ENCODE assay signal across 1 cellular context in the genomic region with DNA sequence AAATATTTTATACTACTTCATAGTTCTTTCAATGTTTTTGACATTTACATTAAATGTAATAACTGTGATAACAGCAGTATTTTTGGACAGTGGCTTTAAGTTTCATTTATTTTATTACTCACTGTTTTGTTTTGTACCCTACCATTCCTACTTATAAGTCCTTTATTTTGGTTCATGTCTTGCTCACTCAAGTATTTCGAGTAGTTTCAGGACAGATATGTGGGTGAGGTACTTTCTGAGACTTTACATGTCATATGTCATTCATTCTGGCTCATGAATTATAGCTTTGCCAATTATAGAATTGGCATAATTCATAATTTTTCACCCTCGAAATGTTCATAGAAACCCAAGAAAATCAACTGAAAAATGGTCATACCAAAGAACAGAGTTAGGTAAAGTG.
TF ChIP-seq lines count a peak whose summit lies in the region.

No MANE protein-coding gene starts in this region.

TF ChIP-seq in GM12878, 131 proteins besides CTCF, POLR2A, EP300 and RAD21 (continued from another document):
- TF ChIP-seq, protein P1, sequence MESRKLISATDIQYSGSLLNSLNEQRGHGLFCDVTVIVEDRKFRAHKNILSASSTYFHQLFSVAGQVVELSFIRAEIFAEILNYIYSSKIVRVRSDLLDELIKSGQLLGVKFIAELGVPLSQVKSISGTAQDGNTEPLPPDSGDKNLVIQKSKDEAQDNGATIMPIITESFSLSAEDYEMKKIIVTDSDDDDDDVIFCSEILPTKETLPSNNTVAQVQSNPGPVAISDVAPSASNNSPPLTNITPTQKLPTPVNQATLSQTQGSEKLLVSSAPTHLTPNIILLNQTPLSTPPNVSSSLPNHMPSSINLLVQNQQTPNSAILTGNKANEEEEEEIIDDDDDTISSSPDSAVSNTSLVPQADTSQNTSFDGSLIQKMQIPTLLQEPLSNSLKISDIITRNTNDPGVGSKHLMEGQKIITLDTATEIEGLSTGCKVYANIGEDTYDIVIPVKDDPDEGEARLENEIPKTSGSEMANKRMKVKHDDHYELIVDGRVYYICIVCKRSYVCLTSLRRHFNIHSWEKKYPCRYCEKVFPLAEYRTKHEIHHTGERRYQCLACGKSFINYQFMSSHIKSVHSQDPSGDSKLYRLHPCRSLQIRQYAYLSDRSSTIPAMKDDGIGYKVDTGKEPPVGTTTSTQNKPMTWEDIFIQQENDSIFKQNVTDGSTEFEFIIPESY (IDR thresholded peaks at IDR 0.05): no peak
- no peak for TF ChIP-seq FOS (IDR thresholded peaks at IDR 0.05; ENCODE audit: borderline replicate concordance, extremely low read depth, insufficient read length)
- TF ChIP-seq TARDBP (IDR thresholded peaks at IDR 0.05; ENCODE audit: borderline replicate concordance): no peak
- TF ChIP-seq GABPA (IDR thresholded peaks at IDR 0.05; ENCODE audit: low read depth): no peak
- TF ChIP-seq ZSCAN29 (IDR thresholded peaks at IDR 0.05): no peak
- TF ChIP-seq HDAC6 (IDR thresholded peaks at IDR 0.05; ENCODE audit: unreplicated experiment): no peak
- TF ChIP-seq NFXL1 (IDR thresholded peaks at IDR 0.05; ENCODE audit: borderline replicate concordance): no peak
- TF ChIP-seq, protein P2, sequence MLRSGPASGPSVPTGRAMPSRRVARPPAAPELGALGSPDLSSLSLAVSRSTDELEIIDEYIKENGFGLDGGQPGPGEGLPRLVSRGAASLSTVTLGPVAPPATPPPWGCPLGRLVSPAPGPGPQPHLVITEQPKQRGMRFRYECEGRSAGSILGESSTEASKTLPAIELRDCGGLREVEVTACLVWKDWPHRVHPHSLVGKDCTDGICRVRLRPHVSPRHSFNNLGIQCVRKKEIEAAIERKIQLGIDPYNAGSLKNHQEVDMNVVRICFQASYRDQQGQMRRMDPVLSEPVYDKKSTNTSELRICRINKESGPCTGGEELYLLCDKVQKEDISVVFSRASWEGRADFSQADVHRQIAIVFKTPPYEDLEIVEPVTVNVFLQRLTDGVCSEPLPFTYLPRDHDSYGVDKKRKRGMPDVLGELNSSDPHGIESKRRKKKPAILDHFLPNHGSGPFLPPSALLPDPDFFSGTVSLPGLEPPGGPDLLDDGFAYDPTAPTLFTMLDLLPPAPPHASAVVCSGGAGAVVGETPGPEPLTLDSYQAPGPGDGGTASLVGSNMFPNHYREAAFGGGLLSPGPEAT (IDR thresholded peaks at IDR 0.05; ENCODE audit: low read depth): peak; percentile 92
- TF ChIP-seq ZNF384 (IDR thresholded peaks at IDR 0.05; ENCODE audit: borderline replicate concordance, low read depth, low read length): no peak
- no peak for TF ChIP-seq SREBF1 (IDR thresholded peaks at IDR 0.05; ENCODE audit: low read length)
- no peak for TF ChIP-seq HDAC2 (IDR thresholded peaks at IDR 0.05)
- no peak for TF ChIP-seq EZH2 (IDR thresholded peaks at IDR 0.05; ENCODE audit: borderline replicate concordance, control insufficient read depth, low read depth, low read length)
- TF ChIP-seq BHLHE40 (IDR thresholded peaks at IDR 0.05; ENCODE audit: borderline replicate concordance in 1 of 2, low read depth in 2 of 2, low read length in 1 of 2): peak in 1 of 2 experiments; percentile 47; a peak in 1 of 4 replicates
- no peak for TF ChIP-seq SUZ12 (IDR thresholded peaks at IDR 0.05; ENCODE audit: unreplicated experiment)
- peak; percentile 43; the same call in 1 of the 2 replicates for TF ChIP-seq CREB1 (IDR thresholded peaks at IDR 0.05; ENCODE audit: low read depth)
- TF ChIP-seq, protein P3, sequence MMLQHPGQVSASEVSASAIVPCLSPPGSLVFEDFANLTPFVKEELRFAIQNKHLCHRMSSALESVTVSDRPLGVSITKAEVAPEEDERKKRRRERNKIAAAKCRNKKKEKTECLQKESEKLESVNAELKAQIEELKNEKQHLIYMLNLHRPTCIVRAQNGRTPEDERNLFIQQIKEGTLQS (IDR thresholded peaks at IDR 0.05; ENCODE audit: borderline replicate concordance, extremely low read depth, low read depth, low read length): no peak
- no peak for TF ChIP-seq CHD1 (IDR thresholded peaks at IDR 0.05; ENCODE audit: low read depth, low read length)
- TF ChIP-seq, protein P4, sequence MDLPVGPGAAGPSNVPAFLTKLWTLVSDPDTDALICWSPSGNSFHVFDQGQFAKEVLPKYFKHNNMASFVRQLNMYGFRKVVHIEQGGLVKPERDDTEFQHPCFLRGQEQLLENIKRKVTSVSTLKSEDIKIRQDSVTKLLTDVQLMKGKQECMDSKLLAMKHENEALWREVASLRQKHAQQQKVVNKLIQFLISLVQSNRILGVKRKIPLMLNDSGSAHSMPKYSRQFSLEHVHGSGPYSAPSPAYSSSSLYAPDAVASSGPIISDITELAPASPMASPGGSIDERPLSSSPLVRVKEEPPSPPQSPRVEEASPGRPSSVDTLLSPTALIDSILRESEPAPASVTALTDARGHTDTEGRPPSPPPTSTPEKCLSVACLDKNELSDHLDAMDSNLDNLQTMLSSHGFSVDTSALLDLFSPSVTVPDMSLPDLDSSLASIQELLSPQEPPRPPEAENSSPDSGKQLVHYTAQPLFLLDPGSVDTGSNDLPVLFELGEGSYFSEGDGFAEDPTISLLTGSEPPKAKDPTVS (IDR thresholded peaks at IDR 0.05; ENCODE audit: low read depth, low read length): no peak
- no peak for TF ChIP-seq KAT2A (conservative IDR thresholded peaks at IDR 0.05; ENCODE audit: control insufficient read depth, low read depth, low read length)
- TF ChIP-seq, protein P5, sequence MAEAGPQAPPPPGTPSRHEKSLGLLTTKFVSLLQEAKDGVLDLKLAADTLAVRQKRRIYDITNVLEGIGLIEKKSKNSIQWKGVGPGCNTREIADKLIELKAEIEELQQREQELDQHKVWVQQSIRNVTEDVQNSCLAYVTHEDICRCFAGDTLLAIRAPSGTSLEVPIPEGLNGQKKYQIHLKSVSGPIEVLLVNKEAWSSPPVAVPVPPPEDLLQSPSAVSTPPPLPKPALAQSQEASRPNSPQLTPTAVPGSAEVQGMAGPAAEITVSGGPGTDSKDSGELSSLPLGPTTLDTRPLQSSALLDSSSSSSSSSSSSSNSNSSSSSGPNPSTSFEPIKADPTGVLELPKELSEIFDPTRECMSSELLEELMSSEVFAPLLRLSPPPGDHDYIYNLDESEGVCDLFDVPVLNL (IDR thresholded peaks at IDR 0.05; ENCODE audit: low read depth, low read length): no peak
- no peak for TF ChIP-seq ASH2L (IDR thresholded peaks at IDR 0.05; ENCODE audit: borderline replicate concordance, low read depth)
- TF ChIP-seq MEF2A (IDR thresholded peaks at IDR 0.05; ENCODE audit: insufficient read depth, low read depth, low read length): peak; percentile 87
- TF ChIP-seq NRF1 (conservative IDR thresholded peaks at IDR 0.05; ENCODE audit: low read depth, low read length): no peak
- TF ChIP-seq NFYA (IDR thresholded peaks at IDR 0.05; ENCODE audit: borderline replicate concordance, low read depth, low read length): no peak
- TF ChIP-seq ZNF217 (IDR thresholded peaks at IDR 0.05): peak; percentile 73; the same call in 1 of the 2 replicates
- no peak for TF ChIP-seq FOXK2 (IDR thresholded peaks at IDR 0.05)
- no peak for TF ChIP-seq NBN (IDR thresholded peaks at IDR 0.05)
- TF ChIP-seq SP1 (IDR thresholded peaks at IDR 0.05; ENCODE audit: low read depth, low read length): no peak
- TF ChIP-seq NFIC (IDR thresholded peaks at IDR 0.05; ENCODE audit: low read depth, low read length): peak; percentile 96
- peak; percentile 72 for TF ChIP-seq ATF7 (IDR thresholded peaks at IDR 0.05; ENCODE audit: low read depth)
- TF ChIP-seq POLR2AphosphoS5 (IDR thresholded peaks at IDR 0.05; ENCODE audit: low read length): no peak
- TF ChIP-seq HCFC1 (IDR thresholded peaks at IDR 0.05; ENCODE audit: low read length): no peak
- TF ChIP-seq PML (IDR thresholded peaks at IDR 0.05; ENCODE audit: low read length): 0 out of 2 replicates have a peak, but pooled peaks have one; percentile 34
- TF ChIP-seq YY1 (IDR thresholded peaks at IDR 0.05; ENCODE audit: low read depth, low read length): no peak
- TF ChIP-seq, protein P6, sequence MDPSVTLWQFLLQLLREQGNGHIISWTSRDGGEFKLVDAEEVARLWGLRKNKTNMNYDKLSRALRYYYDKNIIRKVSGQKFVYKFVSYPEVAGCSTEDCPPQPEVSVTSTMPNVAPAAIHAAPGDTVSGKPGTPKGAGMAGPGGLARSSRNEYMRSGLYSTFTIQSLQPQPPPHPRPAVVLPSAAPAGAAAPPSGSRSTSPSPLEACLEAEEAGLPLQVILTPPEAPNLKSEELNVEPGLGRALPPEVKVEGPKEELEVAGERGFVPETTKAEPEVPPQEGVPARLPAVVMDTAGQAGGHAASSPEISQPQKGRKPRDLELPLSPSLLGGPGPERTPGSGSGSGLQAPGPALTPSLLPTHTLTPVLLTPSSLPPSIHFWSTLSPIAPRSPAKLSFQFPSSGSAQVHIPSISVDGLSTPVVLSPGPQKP (IDR thresholded peaks at IDR 0.05; ENCODE audit: low read depth, low read length): no peak
- TF ChIP-seq IRF4 (IDR thresholded peaks at IDR 0.05; ENCODE audit: low read depth, low read length): peak; percentile 37; the same call in 1 of the 2 replicates
- TF ChIP-seq, protein P7, sequence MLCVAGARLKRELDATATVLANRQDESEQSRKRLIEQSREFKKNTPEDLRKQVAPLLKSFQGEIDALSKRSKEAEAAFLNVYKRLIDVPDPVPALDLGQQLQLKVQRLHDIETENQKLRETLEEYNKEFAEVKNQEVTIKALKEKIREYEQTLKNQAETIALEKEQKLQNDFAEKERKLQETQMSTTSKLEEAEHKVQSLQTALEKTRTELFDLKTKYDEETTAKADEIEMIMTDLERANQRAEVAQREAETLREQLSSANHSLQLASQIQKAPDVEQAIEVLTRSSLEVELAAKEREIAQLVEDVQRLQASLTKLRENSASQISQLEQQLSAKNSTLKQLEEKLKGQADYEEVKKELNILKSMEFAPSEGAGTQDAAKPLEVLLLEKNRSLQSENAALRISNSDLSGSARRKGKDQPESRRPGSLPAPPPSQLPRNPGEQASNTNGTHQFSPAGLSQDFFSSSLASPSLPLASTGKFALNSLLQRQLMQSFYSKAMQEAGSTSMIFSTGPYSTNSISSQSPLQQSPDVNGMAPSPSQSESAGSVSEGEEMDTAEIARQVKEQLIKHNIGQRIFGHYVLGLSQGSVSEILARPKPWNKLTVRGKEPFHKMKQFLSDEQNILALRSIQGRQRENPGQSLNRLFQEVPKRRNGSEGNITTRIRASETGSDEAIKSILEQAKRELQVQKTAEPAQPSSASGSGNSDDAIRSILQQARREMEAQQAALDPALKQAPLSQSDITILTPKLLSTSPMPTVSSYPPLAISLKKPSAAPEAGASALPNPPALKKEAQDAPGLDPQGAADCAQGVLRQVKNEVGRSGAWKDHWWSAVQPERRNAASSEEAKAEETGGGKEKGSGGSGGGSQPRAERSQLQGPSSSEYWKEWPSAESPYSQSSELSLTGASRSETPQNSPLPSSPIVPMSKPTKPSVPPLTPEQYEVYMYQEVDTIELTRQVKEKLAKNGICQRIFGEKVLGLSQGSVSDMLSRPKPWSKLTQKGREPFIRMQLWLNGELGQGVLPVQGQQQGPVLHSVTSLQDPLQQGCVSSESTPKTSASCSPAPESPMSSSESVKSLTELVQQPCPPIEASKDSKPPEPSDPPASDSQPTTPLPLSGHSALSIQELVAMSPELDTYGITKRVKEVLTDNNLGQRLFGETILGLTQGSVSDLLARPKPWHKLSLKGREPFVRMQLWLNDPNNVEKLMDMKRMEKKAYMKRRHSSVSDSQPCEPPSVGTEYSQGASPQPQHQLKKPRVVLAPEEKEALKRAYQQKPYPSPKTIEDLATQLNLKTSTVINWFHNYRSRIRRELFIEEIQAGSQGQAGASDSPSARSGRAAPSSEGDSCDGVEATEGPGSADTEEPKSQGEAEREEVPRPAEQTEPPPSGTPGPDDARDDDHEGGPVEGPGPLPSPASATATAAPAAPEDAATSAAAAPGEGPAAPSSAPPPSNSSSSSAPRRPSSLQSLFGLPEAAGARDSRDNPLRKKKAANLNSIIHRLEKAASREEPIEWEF (IDR thresholded peaks at IDR 0.05; ENCODE audit: insufficient replicate concordance, low read depth, low read length): no peak
- TF ChIP-seq CREM (IDR thresholded peaks at IDR 0.05; ENCODE audit: low read depth): peak; percentile 74
- TF ChIP-seq RELA (IDR thresholded peaks at IDR 0.05; ENCODE audit: borderline replicate concordance, partially characterized antibody): no peak
- TF ChIP-seq STAT3 (IDR thresholded peaks at IDR 0.05; ENCODE audit: low read depth, low read length): no peak
- no peak for TF ChIP-seq POLR2AphosphoS2 (IDR thresholded peaks at IDR 0.05; ENCODE audit: low read depth, low read length)
- TF ChIP-seq, protein P8, sequence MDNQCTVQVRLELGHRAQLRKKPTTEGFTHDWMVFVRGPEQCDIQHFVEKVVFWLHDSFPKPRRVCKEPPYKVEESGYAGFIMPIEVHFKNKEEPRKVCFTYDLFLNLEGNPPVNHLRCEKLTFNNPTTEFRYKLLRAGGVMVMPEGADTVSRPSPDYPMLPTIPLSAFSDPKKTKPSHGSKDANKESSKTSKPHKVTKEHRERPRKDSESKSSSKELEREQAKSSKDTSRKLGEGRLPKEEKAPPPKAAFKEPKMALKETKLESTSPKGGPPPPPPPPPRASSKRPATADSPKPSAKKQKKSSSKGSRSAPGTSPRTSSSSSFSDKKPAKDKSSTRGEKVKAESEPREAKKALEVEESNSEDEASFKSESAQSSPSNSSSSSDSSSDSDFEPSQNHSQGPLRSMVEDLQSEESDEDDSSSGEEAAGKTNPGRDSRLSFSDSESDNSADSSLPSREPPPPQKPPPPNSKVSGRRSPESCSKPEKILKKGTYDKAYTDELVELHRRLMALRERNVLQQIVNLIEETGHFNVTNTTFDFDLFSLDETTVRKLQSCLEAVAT (IDR thresholded peaks at IDR 0.05): no peak
- TF ChIP-seq, protein P9, sequence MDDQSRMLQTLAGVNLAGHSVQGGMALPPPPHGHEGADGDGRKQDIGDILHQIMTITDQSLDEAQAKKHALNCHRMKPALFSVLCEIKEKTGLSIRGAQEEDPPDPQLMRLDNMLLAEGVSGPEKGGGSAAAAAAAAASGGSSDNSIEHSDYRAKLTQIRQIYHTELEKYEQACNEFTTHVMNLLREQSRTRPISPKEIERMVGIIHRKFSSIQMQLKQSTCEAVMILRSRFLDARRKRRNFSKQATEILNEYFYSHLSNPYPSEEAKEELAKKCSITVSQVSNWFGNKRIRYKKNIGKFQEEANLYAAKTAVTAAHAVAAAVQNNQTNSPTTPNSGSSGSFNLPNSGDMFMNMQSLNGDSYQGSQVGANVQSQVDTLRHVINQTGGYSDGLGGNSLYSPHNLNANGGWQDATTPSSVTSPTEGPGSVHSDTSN (IDR thresholded peaks at IDR 0.05; ENCODE audit: insufficient replicate concordance, low read depth, low read length): peak; percentile 76
- peak; percentile 74 for TF ChIP-seq ZNF24 (IDR thresholded peaks at IDR 0.05)
- TF ChIP-seq ESRRA (IDR thresholded peaks at IDR 0.05; ENCODE audit: low read length): no peak
- TF ChIP-seq CEBPB (IDR thresholded peaks at IDR 0.05; ENCODE audit: borderline replicate concordance in 1 of 2, low read depth in 2 of 2, low read length in 2 of 2): peak in 1 of 2 experiments; percentile 60; a peak in 1 of 4 replicates
